Comparison of ENCODE assay signal across 8 cellular contexts in genomic region chr4:125313989-125314602, GRCh38. TPM values are rescaled to one million over a fixed set of nuclear protein-coding genes. Genes with fewer than 3 reads are reported as not detected.
A peak's percentile ranks its signal among the peaks of the same experiment; 100 is the strongest.
DNase-seq lines count a peak whose midpoint lies in the region; ATAC-seq and TF ChIP-seq lines count a peak whose summit lies in the region.

No MANE protein-coding gene starts in this region.

- H3K9ac ChIP-seq in liver (ENCODE audit: low read depth in 1 of 2, low read length in 2 of 2) = peak overlapping the region; percentile 8 to 53

- H3K27ac Mint-ChIP-seq in activated naive CD8-positive, alpha-beta T cell treated with anti-CD3 and anti-CD28 coated beads, Interleukin-2, amount 50 U/mL, for 24 hours = no peak overlapping the region

- H3K27ac ChIP-seq in liver (ENCODE audit: low read depth in 1 of 2, low read length in 2 of 2) (peak overlapping the region; percentile 66 to 95), tibial nerve (peak overlapping the region; percentile 81 to 95 (median 87))

- H3K9me3 Mint-ChIP-seq in activated T-cell treated with anti-CD3 and anti-CD28 coated beads, Interleukin-2, amount 50 U/mL, for 4 hours = no peaks in the 10 kb centered on the region
- H3K9me3 Mint-ChIP-seq in activated naive CD8-positive, alpha-beta T cell treated with anti-CD3 and anti-CD28 coated beads, Interleukin-2, amount 50 U/mL, for 24 hours = no peaks in the 10 kb centered on the region

- H3K9me3 ChIP-seq in liver (ENCODE audit: control insufficient read depth in 4 of 4, low read length in 3 of 4) (no peaks in the 10 kb centered on the region), tibial nerve (peaks cover 0 to 6% (median 0%) of the 10 kb centered on the region in 4 donors)

- no peak for TF ChIP-seq EP300 in tibial nerve (IDR thresholded peaks at IDR 0.05)

- peaks cover 65% of the 10 kb centered on the region for H3K27me3 Mint-ChIP-seq in activated T-cell treated with anti-CD3 and anti-CD28 coated beads, Interleukin-2, amount 50 U/mL, for 4 hours (ENCODE audit: low read depth)
- peaks cover 73% of the 10 kb centered on the region for H3K27me3 Mint-ChIP-seq in activated naive CD8-positive, alpha-beta T cell treated with anti-CD3 and anti-CD28 coated beads, Interleukin-2, amount 50 U/mL, for 24 hours

- peak overlapping the region; percentile 11 to 90 (median 85) for H3K4me3 ChIP-seq in liver (ENCODE audit: low read depth in 1 of 3, low read length in 3 of 3)
- peak overlapping the region; percentile 59 to 92 (median 81) for H3K4me3 ChIP-seq in tibial nerve

- no peak for TF ChIP-seq RAD21 in liver (IDR thresholded peaks at IDR 0.05)

- WGBS in liver = 6% methylated on average over 6 of the region's 6 CpGs
- 10 to 15% methylated on average over 6 of the region's 6 CpGs for WGBS in tibial nerve, 2 donors

- no peak for TF ChIP-seq CTCF in liver (IDR thresholded peaks at IDR 0.05; ENCODE audit: low read depth, low read length, missing input control)
- TF ChIP-seq CTCF in tibial nerve (IDR thresholded peaks at IDR 0.05) = no peak

- no peaks in the 10 kb centered on the region for H3K36me3 Mint-ChIP-seq in activated T-cell treated with anti-CD3 and anti-CD28 coated beads, Interleukin-2, amount 50 U/mL, for 4 hours (ENCODE audit: insufficient read depth)
- no peaks in the 10 kb centered on the region for H3K36me3 Mint-ChIP-seq in activated naive CD8-positive, alpha-beta T cell treated with anti-CD3 and anti-CD28 coated beads, Interleukin-2, amount 50 U/mL, for 24 hours (ENCODE audit: low read depth)

- H3K4me3 Mint-ChIP-seq in activated T-cell treated with anti-CD3 and anti-CD28 coated beads, Interleukin-2, amount 50 U/mL, for 4 hours = peak overlapping the region; percentile 81
- peak overlapping the region; percentile 80 for H3K4me3 Mint-ChIP-seq in activated naive CD8-positive, alpha-beta T cell treated with anti-CD3 and anti-CD28 coated beads, Interleukin-2, amount 50 U/mL, for 24 hours

- TF ChIP-seq POLR2A in tibial nerve (IDR thresholded peaks at IDR 0.05) = no peak

- no peaks in the 10 kb centered on the region for H3K36me3 ChIP-seq in liver (ENCODE audit: control insufficient read depth in 4 of 4, insufficient read depth in 3 of 4, low read depth in 1 of 4, low read length in 3 of 4)
- H3K36me3 ChIP-seq in tibial nerve = no peaks in the 10 kb centered on the region

- H3K27me3 ChIP-seq in liver (ENCODE audit: control insufficient read depth in 4 of 4, insufficient read depth in 4 of 4, low read length in 3 of 4) = no peaks in the 10 kb centered on the region
- no peaks in the 10 kb centered on the region for H3K27me3 ChIP-seq in tibial nerve

- H3K4me1 Mint-ChIP-seq in activated T-cell treated with anti-CD3 and anti-CD28 coated beads, Interleukin-2, amount 50 U/mL, for 4 hours (ENCODE audit: low read depth) = peaks cover 23% of the 10 kb centered on the region
- H3K4me1 Mint-ChIP-seq in activated naive CD8-positive, alpha-beta T cell treated with anti-CD3 and anti-CD28 coated beads, Interleukin-2, amount 50 U/mL, for 24 hours = peaks cover 35% of the 10 kb centered on the region

- peaks cover 4 to 38% (median 22%) of the 10 kb centered on the region in 4 donors for H3K4me1 ChIP-seq in liver (ENCODE audit: control insufficient read depth in 4 of 4, insufficient read depth in 4 of 4, low read length in 3 of 4)
- H3K4me1 ChIP-seq in tibial nerve = peaks cover 0 to 24% (median 8%) of the 10 kb centered on the region in 4 donors

- ATAC-seq in activated T-cell treated with anti-CD3 and anti-CD28 coated beads, Interleukin-2, amount 50 U/mL, for 4 hours = no peak
- ATAC-seq in activated naive CD8-positive, alpha-beta T cell treated with anti-CD3 and anti-CD28 coated beads, Interleukin-2, amount 50 U/mL, for 24 hours = no peak
- no peak for ATAC-seq in GM21529 (IDR thresholded peaks at IDR 0.05; ENCODE audit: unreplicated experiment)

- no peak for DNase-seq in activated T-cell treated with anti-CD3 and anti-CD28 coated beads, Interleukin-2, amount 50 U/mL, for 4 hours
- DNase-seq in activated T-cell treated with anti-CD3 and anti-CD28 coated beads for 4 hours (no peak), tibial nerve (ENCODE audit: low spot score in 2 of 2) (peak in 1 of 2 donors; percentile 7), RPMI8226 (no peak), epidermal melanocyte (ENCODE audit: insufficient read length, low spot score) (no peak)
- no peak for DNase-seq in activated naive CD8-positive, alpha-beta T cell treated with anti-CD3 and anti-CD28 coated beads, Interleukin-2, amount 50 U/mL, for 24 hours

TF ChIP-seq in liver, 16 proteins besides CTCF, POLR2A, EP300 and RAD21:
- no peak for TF ChIP-seq JUND (IDR thresholded peaks at IDR 0.05)
- TF ChIP-seq FOXA2 (IDR thresholded peaks at IDR 0.05) = no peak
- peak; percentile 56 for TF ChIP-seq YY1 (IDR thresholded peaks at IDR 0.05)
- TF ChIP-seq EGR1 (IDR thresholded peaks at IDR 0.05; ENCODE audit: low read depth in 2 of 2) = no peak
- no peak for TF ChIP-seq FOXA1 (IDR thresholded peaks at IDR 0.05)
- TF ChIP-seq HNF4A (conservative IDR thresholded peaks at IDR 0.05) = peak; percentile 47 to 78
- TF ChIP-seq SP1 (IDR thresholded peaks at IDR 0.05) = peak; percentile 71
- TF ChIP-seq ZBTB33 (IDR thresholded peaks at IDR 0.05) = no peak
- TF ChIP-seq REST (IDR thresholded peaks at IDR 0.05) = no peak
- peak; percentile 70 for TF ChIP-seq HNF4G (IDR thresholded peaks at IDR 0.05)
- TF ChIP-seq RXRA (IDR thresholded peaks at IDR 0.05) = no peak
- TF ChIP-seq MAX (IDR thresholded peaks at IDR 0.05) = no peak
- no peak for TF ChIP-seq NR2F2 (IDR thresholded peaks at IDR 0.05)

RNA-seq across cellular contexts. Expression of gene FAT4, which starts 0.7 kb away (rescaled TPM):
- total RNA-seq in activated T-cell treated with anti-CD3 and anti-CD28 coated beads, Interleukin-2, amount 50 U/mL, for 4 hours = under 1 TPM; 0.03 TPM
- total RNA-seq in liver (10 to 100 TPM in 1 of 2 donors, 1 to 10 TPM in 1; 7.2 to 11.5 TPM), tibial nerve (10 to 100 TPM; 12.3 to 22.7 (median 18.4) TPM)
- polyA plus RNA-seq in liver = under 1 TPM; 0.90 to 0.96 TPM

Comparison
In these comparisons a context has a peak if more than half of its experiments do, and no peak if none do; other contexts are left out.
1. RNA of gene FAT4, which starts 0.7 kb away (total RNA-seq): 12.3 to 22.7 TPM in tibial nerve and 7.2 to 11.5 TPM in liver; 0.03 TPM in activated T-cell treated with anti-CD3 and anti-CD28 coated beads, Interleukin-2, amount 50 U/mL, for 4 hours; every median in the first group is over 4 times any median in the second.